1 cellular context compared by ENCODE assay signal in genomic region chr13:25910243-25910642, GRCh38.
TF ChIP-seq lines count a peak whose summit lies in the region.

No MANE protein-coding gene starts in this region.

TF ChIP-seq in GM23338, 12 proteins besides CTCF, POLR2A, EP300 and RAD21 (continued from another document):
- TF ChIP-seq, protein P1, sequence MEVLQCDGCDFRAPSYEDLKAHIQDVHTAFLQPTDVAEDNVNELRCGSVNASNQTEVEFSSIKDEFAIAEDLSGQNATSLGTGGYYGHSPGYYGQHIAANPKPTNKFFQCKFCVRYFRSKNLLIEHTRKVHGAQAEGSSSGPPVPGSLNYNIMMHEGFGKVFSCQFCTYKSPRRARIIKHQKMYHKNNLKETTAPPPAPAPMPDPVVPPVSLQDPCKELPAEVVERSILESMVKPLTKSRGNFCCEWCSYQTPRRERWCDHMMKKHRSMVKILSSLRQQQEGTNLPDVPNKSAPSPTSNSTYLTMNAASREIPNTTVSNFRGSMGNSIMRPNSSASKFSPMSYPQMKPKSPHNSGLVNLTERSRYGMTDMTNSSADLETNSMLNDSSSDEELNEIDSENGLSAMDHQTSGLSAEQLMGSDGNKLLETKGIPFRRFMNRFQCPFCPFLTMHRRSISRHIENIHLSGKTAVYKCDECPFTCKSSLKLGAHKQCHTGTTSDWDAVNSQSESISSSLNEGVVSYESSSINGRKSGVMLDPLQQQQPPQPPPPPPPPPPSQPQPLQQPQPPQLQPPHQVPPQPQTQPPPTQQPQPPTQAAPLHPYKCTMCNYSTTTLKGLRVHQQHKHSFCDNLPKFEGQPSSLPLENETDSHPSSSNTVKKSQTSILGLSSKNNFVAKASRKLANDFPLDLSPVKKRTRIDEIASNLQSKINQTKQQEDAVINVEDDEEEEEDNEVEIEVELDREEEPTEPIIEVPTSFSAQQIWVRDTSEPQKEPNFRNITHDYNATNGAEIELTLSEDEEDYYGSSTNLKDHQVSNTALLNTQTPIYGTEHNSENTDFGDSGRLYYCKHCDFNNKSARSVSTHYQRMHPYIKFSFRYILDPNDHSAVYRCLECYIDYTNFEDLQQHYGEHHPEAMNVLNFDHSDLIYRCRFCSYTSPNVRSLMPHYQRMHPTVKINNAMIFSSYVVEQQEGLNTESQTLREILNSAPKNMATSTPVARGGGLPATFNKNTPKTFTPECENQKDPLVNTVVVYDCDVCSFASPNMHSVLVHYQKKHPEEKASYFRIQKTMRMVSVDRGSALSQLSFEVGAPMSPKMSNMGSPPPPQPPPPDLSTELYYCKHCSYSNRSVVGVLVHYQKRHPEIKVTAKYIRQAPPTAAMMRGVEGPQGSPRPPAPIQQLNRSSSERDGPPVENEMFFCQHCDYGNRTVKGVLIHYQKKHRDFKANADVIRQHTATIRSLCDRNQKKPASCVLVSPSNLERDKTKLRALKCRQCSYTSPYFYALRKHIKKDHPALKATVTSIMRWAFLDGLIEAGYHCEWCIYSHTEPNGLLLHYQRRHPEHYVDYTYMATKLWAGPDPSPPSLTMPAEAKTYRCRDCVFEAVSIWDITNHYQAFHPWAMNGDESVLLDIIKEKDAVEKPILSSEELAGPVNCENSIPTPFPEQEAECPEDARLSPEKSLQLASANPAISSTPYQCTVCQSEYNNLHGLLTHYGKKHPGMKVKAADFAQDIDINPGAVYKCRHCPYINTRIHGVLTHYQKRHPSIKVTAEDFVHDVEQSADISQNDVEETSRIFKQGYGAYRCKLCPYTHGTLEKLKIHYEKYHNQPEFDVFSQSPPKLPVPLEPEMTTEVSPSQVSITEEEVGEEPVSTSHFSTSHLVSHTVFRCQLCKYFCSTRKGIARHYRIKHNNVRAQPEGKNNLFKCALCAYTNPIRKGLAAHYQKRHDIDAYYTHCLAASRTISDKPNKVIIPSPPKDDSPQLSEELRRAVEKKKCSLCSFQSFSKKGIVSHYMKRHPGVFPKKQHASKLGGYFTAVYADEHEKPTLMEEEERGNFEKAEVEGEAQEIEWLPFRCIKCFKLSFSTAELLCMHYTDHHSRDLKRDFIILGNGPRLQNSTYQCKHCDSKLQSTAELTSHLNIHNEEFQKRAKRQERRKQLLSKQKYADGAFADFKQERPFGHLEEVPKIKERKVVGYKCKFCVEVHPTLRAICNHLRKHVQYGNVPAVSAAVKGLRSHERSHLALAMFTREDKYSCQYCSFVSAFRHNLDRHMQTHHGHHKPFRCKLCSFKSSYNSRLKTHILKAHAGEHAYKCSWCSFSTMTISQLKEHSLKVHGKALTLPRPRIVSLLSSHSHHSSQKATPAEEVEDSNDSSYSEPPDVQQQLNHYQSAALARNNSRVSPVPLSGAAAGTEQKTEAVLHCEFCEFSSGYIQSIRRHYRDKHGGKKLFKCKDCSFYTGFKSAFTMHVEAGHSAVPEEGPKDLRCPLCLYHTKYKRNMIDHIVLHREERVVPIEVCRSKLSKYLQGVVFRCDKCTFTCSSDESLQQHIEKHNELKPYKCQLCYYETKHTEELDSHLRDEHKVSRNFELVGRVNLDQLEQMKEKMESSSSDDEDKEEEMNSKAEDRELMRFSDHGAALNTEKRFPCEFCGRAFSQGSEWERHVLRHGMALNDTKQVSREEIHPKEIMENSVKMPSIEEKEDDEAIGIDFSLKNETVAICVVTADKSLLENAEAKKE (CRISPR knock-in tag; IDR thresholded peaks at IDR 0.05), result no peak
